ENCODE assay signal across 19 cellular contexts in the genomic region with DNA sequence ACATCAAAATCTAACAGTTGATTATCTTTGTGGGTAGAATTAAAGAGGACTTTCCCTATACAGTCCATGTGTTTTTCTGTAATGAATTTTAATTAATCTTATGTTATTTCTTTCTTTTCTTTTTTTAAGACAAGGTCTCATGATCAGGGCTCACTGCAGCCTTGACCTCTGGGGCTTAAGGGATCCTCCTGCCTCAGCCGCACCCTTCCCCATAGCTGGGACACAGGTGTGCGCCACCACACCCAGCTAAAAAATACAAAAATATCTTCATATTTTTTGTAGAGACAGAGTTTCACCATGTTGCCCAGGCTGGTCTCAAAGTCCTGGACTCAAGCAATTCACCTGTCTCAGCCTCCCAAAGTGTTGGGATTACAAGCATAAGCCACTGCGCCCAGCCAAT. TPM values are rescaled to one million over a fixed set of nuclear protein-coding genes. Genes with fewer than 3 reads are reported as not detected.
A peak's percentile ranks its signal among the peaks of the same experiment; 100 is the strongest.
DNase-seq lines count a peak whose midpoint lies in the region; ATAC-seq and TF ChIP-seq lines count a peak whose summit lies in the region.
"Had no signal": no experiment of that assay in that cellular context is flagged by ENCODE, and none has a peak within 500 bp of the region (broad histone marks: within the 10 kb centered on the region; RNA-seq: fewer than 3 reads in every experiment).

No MANE protein-coding gene starts in this region.

- no peaks in the 10 kb centered on the region for H3K9me3 ChIP-seq in CD4-positive, alpha-beta T cell (ENCODE audit: control insufficient read depth, low read length)
- no peaks in the 10 kb centered on the region for H3K9me3 ChIP-seq in vagina

- no peaks in the 10 kb centered on the region for H3K27me3 ChIP-seq in CD4-positive, alpha-beta T cell (ENCODE audit: control insufficient read depth, insufficient read depth, low read length)
- H3K27me3 ChIP-seq in KMS-11 (ENCODE audit: insufficient read depth, low read depth) (no peaks in the 10 kb centered on the region), vagina (no peaks in the 10 kb centered on the region)

- ATAC-seq in CD4-positive, alpha-beta T cell (ENCODE audit: poor library complexity): no peak
- ATAC-seq in HG02884 (IDR thresholded peaks at IDR 0.05; ENCODE audit: unreplicated experiment): no peak
- ATAC-seq: GM23338 had no signal

- H3K9me3 Mint-ChIP-seq in CD4-positive, alpha-beta T cell: no peaks in the 10 kb centered on the region
- H3K9me3 Mint-ChIP-seq in activated T-helper 2 cell treated with anti-CD3 and anti-CD28 coated beads, Interferon-gamma antibody, Interleukin-2, Interleukin-4, amounts not matched to agents 10 μg/mL and 5 μg/mL and 100 μg/mL, durations not matched to agents 14 hours and 24 hours and 36 hours: peaks cover 28% of the 10 kb centered on the region
- H3K9me3 Mint-ChIP-seq in osteocyte (ENCODE audit: unreplicated experiment): no peaks in the 10 kb centered on the region
- H3K9me3 Mint-ChIP-seq: GM23338, neural crest cell had no signal

- no peaks in the 10 kb centered on the region for H3K36me3 ChIP-seq in KMS-11 (ENCODE audit: insufficient read depth)
- H3K36me3 ChIP-seq in vagina: no peaks in the 10 kb centered on the region

- no peak overlapping the region for H3K27ac ChIP-seq in CD4-positive, alpha-beta T cell (ENCODE audit: low read depth, low read length)
- H3K27ac ChIP-seq in KMS-11 (peak overlapping the region; percentile 87), vagina (no peak overlapping the region)
- H3K27ac ChIP-seq: HL-60 had no signal

- H3K4me1 ChIP-seq in KMS-11 (ENCODE audit: low read depth, poor library complexity, severe bottlenecking): peaks cover 43% of the 10 kb centered on the region
- H3K4me1 ChIP-seq in vagina: peaks cover 34% of the 10 kb centered on the region

- H3K79me2 ChIP-seq in KMS-11 (ENCODE audit: insufficient read depth, low read depth): peaks cover 12% of the 10 kb centered on the region; the same call in 1 of the 2 replicates

- peak overlapping the region; percentile 60; the same call in 1 of the 2 replicates for H3K9ac ChIP-seq in KMS-11

- H3K4me2 ChIP-seq in KMS-11: peak overlapping the region; percentile 92
- H3K4me2 ChIP-seq: GM23338 had no signal

- peaks cover 39% of the 10 kb centered on the region for H3K4me1 Mint-ChIP-seq in CD4-positive, alpha-beta T cell (ENCODE audit: low read depth)
- H3K4me1 Mint-ChIP-seq in activated T-helper 2 cell treated with anti-CD3 and anti-CD28 coated beads, Interferon-gamma antibody, Interleukin-2, Interleukin-4, amounts not matched to agents 10 μg/mL and 5 μg/mL and 100 μg/mL, durations not matched to agents 14 hours and 24 hours and 36 hours (ENCODE audit: low read depth): peaks cover 54% of the 10 kb centered on the region
- peaks cover 87% of the 10 kb centered on the region for H3K4me1 Mint-ChIP-seq in osteocyte (ENCODE audit: unreplicated experiment)

- peak overlapping the region; percentile 78 for H3K27ac Mint-ChIP-seq in CD4-positive, alpha-beta T cell
- peak overlapping the region; percentile 95 for H3K27ac Mint-ChIP-seq in activated T-helper 2 cell treated with anti-CD3 and anti-CD28 coated beads, Interferon-gamma antibody, Interleukin-2, Interleukin-4, amounts not matched to agents 10 μg/mL and 5 μg/mL and 100 μg/mL, durations not matched to agents 14 hours and 24 hours and 36 hours
- peak overlapping the region; percentile 93 for H3K27ac Mint-ChIP-seq in osteocyte (ENCODE audit: unreplicated experiment)
- H3K27ac Mint-ChIP-seq: GM23338 had no signal

- no peak overlapping the region for H2AFZ ChIP-seq in KMS-11 (ENCODE audit: low read depth)
- H2AFZ ChIP-seq: GM23338 had no signal

- CTCF ChIA-PET in CD4-positive, alpha-beta T cell (lab: Charles Lee): interaction anchor here (1.0 kb wide), 1 partner anchor 104 kb away, joined by 3 read pairs; no protein-coding TSS in a partner anchor

- no peak for TF ChIP-seq POLR2A in vagina (IDR thresholded peaks at IDR 0.05)

- no peaks in the 10 kb centered on the region for H3K27me3 Mint-ChIP-seq in CD4-positive, alpha-beta T cell
- H3K27me3 Mint-ChIP-seq in activated T-helper 2 cell treated with anti-CD3 and anti-CD28 coated beads, Interferon-gamma antibody, Interleukin-2, Interleukin-4, amounts not matched to agents 10 μg/mL and 5 μg/mL and 100 μg/mL, durations not matched to agents 14 hours and 24 hours and 36 hours (ENCODE audit: low read depth): no peaks in the 10 kb centered on the region
- H3K27me3 Mint-ChIP-seq in osteocyte (ENCODE audit: unreplicated experiment): no peaks in the 10 kb centered on the region
- H3K27me3 Mint-ChIP-seq: activated CD4-positive, alpha-beta T cell treated with anti-CD3 and anti-CD28 coated beads, Interleukin-2, amount 10 ng/mL, durations not matched to agents 24 days and 14 days had no signal

- no peaks in the 10 kb centered on the region for H4K20me1 ChIP-seq in KMS-11 (ENCODE audit: insufficient read depth)

- no peak for DNase-seq in CD4-positive, alpha-beta T cell
- DNase-seq in activated T-helper 2 cell treated with anti-CD3 and anti-CD28 coated beads, Interferon-gamma antibody, Interleukin-2, Interleukin-4, amounts not matched to agents 10 μg/mL and 5 μg/mL and 100 μg/mL, durations not matched to agents 14 hours and 24 hours and 36 hours (ENCODE audit: low spot score): no peak
- DNase-seq in osteocyte (ENCODE audit: extremely low spot score, unreplicated experiment) (no peak), SW 1271 (lab: John Stamatoyannopoulos, UW) (no peak), vagina (ENCODE audit: extremely low spot score in 2 of 2) (no peak)
- DNase-seq: activated CD4-positive, alpha-beta T cell treated with anti-CD3 and anti-CD28 coated beads, Interleukin-2, amount 10 ng/mL, durations not matched to agents 24 days and 14 days; amygdala; central memory CD4-positive, alpha-beta T cell; GF-D8; KBM-7; NCI-H1092 treated with DMSO at 0.1 percent for 48 hours; NCI-H526; PC-3; retina had no signal

- H3K4me3 Mint-ChIP-seq in CD4-positive, alpha-beta T cell: no peak overlapping the region
- peak overlapping the region; percentile 73 for H3K4me3 Mint-ChIP-seq in activated T-helper 2 cell treated with anti-CD3 and anti-CD28 coated beads, Interferon-gamma antibody, Interleukin-2, Interleukin-4, amounts not matched to agents 10 μg/mL and 5 μg/mL and 100 μg/mL, durations not matched to agents 14 hours and 24 hours and 36 hours (ENCODE audit: low read depth)
- no peak overlapping the region for H3K4me3 Mint-ChIP-seq in osteocyte (ENCODE audit: unreplicated experiment)
- H3K4me3 Mint-ChIP-seq: GM23338 had no signal

- POLR2A ChIA-PET in CD4-positive, alpha-beta T cell (lab: Charles Lee): interaction anchor here (0.6 to 3.7 kb wide), 7 partner anchors 9 to 163 kb away, joined by 4 to 38 read pairs (median 5); a partner anchor contains a TSS

- no peak overlapping the region for H3K4me3 ChIP-seq in KMS-11 (IDR thresholded peaks at IDR 0.05; ENCODE audit: insufficient read depth, low read depth, low read length)
- no peak overlapping the region for H3K4me3 ChIP-seq in vagina
- H3K4me3 ChIP-seq: GM23338 had no signal

- TF ChIP-seq CTCF in CD4-positive, alpha-beta T cell (IDR thresholded peaks at IDR 0.05): no peak
- TF ChIP-seq CTCF in KMS-11 (conservative IDR thresholded peaks at IDR 0.05; ENCODE audit: low read depth, low read length) (no peak), osteocyte (IDR thresholded peaks at IDR 0.05) (no peak), vagina (IDR thresholded peaks at IDR 0.05) (no peak)

- H3K36me3 Mint-ChIP-seq in CD4-positive, alpha-beta T cell (ENCODE audit: low read depth): no peaks in the 10 kb centered on the region
- peaks cover 43% of the 10 kb centered on the region for H3K36me3 Mint-ChIP-seq in activated T-helper 2 cell treated with anti-CD3 and anti-CD28 coated beads, Interferon-gamma antibody, Interleukin-2, Interleukin-4, amounts not matched to agents 10 μg/mL and 5 μg/mL and 100 μg/mL, durations not matched to agents 14 hours and 24 hours and 36 hours (ENCODE audit: low read depth)
- peaks cover 21% of the 10 kb centered on the region for H3K36me3 Mint-ChIP-seq in osteocyte (ENCODE audit: unreplicated experiment)

- intact Hi-C loops in CD4-positive, alpha-beta T cell (cut with DNase I, micrococcal nuclease): no loop called here
- intact Hi-C loops in activated T-helper 2 cell treated with anti-CD3 and anti-CD28 coated beads, Interferon-gamma antibody, Interleukin-2, Interleukin-4, amounts not matched to agents 10 μg/mL and 5 μg/mL and 100 μg/mL, durations not matched to agents 14 hours and 24 hours and 36 hours (cut with micrococcal nuclease): no loop called here
- intact Hi-C loops in vagina (cut with DNase I): no loop called here

RNA-seq across cellular contexts. Expression of a gene that starts 7.7 kb away (rescaled TPM):
- 10 to 100 TPM; 76.2 to 79.2 TPM for total RNA-seq in CD4-positive, alpha-beta T cell
- total RNA-seq in activated T-helper 2 cell treated with anti-CD3 and anti-CD28 coated beads, Interferon-gamma antibody, Interleukin-2, Interleukin-4, amounts not matched to agents 10 μg/mL and 5 μg/mL and 100 μg/mL, durations not matched to agents 14 hours and 24 hours and 36 hours: 29.1 and 31.5 TPM in 2 replicates
- 73.8 and 79.7 TPM in 2 replicates for total RNA-seq in osteocyte
- total RNA-seq in vagina: 10.8 TPM
